In the genomic region with DNA sequence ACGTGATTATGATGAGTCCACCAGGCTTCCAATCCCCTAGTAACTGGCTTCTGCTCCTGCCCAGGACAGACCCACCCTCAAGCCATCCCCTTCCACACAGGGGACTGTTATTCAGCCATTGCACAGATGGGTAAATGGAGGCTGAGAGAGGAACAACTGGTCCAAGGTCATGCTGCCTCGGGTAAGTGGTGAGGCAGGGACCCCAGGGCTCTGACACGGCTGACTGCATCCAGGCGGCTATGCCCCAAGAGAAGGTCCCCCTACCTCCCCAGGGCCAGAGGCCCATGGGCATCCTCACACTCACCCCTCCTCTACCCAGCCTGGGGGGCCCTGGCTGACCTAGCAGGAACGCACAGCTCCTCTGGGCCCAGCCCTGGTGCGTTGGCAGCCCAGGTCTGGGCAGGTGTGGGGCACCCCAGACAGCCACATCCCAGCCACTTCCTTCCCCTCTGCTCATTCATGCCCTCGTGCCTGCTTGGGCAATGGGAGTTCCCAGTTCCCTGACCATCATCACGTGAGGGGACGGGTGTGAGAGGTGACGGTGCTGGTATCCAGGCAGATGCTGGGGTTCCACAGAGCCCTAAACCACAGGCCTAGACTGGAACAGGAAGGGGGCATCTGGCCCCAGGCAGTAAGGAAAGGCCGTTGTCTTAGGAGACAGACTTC, we compare ENCODE assay signal across 8 cellular contexts. TPM values are rescaled to one million over a fixed set of nuclear protein-coding genes. Genes with fewer than 3 reads are reported as not detected.
DNase-seq lines count a peak whose midpoint lies in the region; ATAC-seq, FAIRE-seq and TF ChIP-seq lines count a peak whose summit lies in the region.

No MANE protein-coding gene starts in this region.

- no TSS peak for BruUV-seq in K562 (replicated peaks; lab: Mats Ljungman, UMichigan)

- peaks cover 15 to 57% of the 10 kb centered on the region in 2 experiments; a peak in 4 of 5 replicates for H3K4me1 ChIP-seq in K562 (replicated peaks in 1 of 2; ENCODE audit: control insufficient read depth in 2 of 2, insufficient read depth in 2 of 2, low read length in 2 of 2)
- peaks cover 47% of the 10 kb centered on the region for H3K4me1 ChIP-seq in mucosa of stomach (ENCODE audit: control insufficient read depth, insufficient read depth, low read length)

- no peak for ATAC-seq in K562

- peak overlapping the region in 1 of 2 experiments; percentile 85; a peak in 2 of 4 replicates for H3K9ac ChIP-seq in K562 (ENCODE audit: insufficient read depth in 1 of 2, low read depth in 2 of 2, low read length in 2 of 2)
- H3K9ac ChIP-seq in mucosa of stomach (ENCODE audit: low read length), result peak overlapping the region; percentile 51

- H3K36me3 ChIP-seq in K562 (ENCODE audit: control insufficient read depth, insufficient read depth, low read length) (peaks cover 70% of the 10 kb centered on the region; the same call in 2 of the 3 replicates), mucosa of stomach (ENCODE audit: control insufficient read depth, insufficient read depth, low read length) (peaks cover 8% of the 10 kb centered on the region)

- TF ChIP-seq CTCF in K562 (IDR thresholded peaks at IDR 0.05 in 2 of 3, conservative IDR thresholded peaks at IDR 0.05 in 1 of 3; ENCODE audit: insufficient read depth in 2 of 3, low read depth in 1 of 3, low read length in 3 of 3) (no peak), GM13976 (IDR thresholded peaks at IDR 0.05; ENCODE audit: borderline replicate concordance, control extremely low read depth, extremely low read depth, insufficient read depth, missing control alignments) (no peak)

- H4K20me1 ChIP-seq in K562 (replicated peaks; ENCODE audit: control insufficient read depth, insufficient read depth, low read length), result peaks cover 4% of the 10 kb centered on the region; the same call in 1 of the 2 replicates

- 94% methylated on average over 10 of the region's 11 CpGs for WGBS in K562 (ENCODE audit: insufficient coverage, low coverage, missing lambda C conversion rate)

- CTCF ChIA-PET in K562 (lab: Yijun Ruan, JAX; ENCODE audit: low intra/inter-chr PET ratio), result no interaction called here

- no peaks in the 10 kb centered on the region for H3K27me3 ChIP-seq in K562 (ENCODE audit: control insufficient read depth in 2 of 2, insufficient read depth in 2 of 2, low read length in 2 of 2)
- no peaks in the 10 kb centered on the region for H3K27me3 ChIP-seq in mucosa of stomach (ENCODE audit: control insufficient read depth, insufficient read depth, low read length)

- intact Hi-C loops in K562 (cut with micrococcal nuclease), result no loop called here

- peaks cover 56% of the 10 kb centered on the region for H3K79me2 ChIP-seq in K562 (ENCODE audit: control insufficient read depth, insufficient read depth, low read length)

- no peak for TF ChIP-seq RAD21 in K562 (CRISPR knock-in tag; conservative IDR thresholded peaks at IDR 0.05 in 1 of 2, IDR thresholded peaks at IDR 0.05 in 1 of 2)

- no peak for TF ChIP-seq POLR2A in K562 (conservative IDR thresholded peaks at IDR 0.05)

- FAIRE-seq in K562 (lab: Jason Lieb, UNC), result no peak

- no peak overlapping the region for H3K4me2 ChIP-seq in K562 (ENCODE audit: insufficient read depth, low read length)

- no peak overlapping the region for H2AFZ ChIP-seq in K562 (ENCODE audit: low read depth, low read length)

- peak; percentile 24 for DNase-seq in stimulated activated naive CD4-positive, alpha-beta T cell treated with Interleukin-2 at 50 U/mL for 16 hours (lab: John Stamatoyannopoulos, UW)
- DNase-seq in stimulated activated naive CD4-positive, alpha-beta T cell (lab: John Stamatoyannopoulos, UW), result no peak
- DNase-seq in K562 (ENCODE audit: extremely low read depth in 1 of 4, low spot score in 3 of 4), result no peak
- no peak for DNase-seq in SK-N-DZ (ENCODE audit: low spot score)
- no peak for DNase-seq in kidney tubule cell (ENCODE audit: low spot score)
- DNase-seq in NCI-H2107 treated with DMSO at 0.1 percent for 48 hours (lab: John Stamatoyannopoulos, UW; ENCODE audit: unreplicated experiment), result no peak
- DNase-seq in GM13976 (ENCODE audit: low spot score), result no peak

- TF ChIP-seq EP300 in K562 (IDR thresholded peaks at IDR 0.05; ENCODE audit: low read length), result no peak

- POLR2A ChIA-PET in K562 (lab: Yijun Ruan, JAX), result no interaction called here

- H3K9me3 ChIP-seq in K562 (replicated peaks; ENCODE audit: control insufficient read depth, insufficient read depth, low read depth, low read length), result no peaks in the 10 kb centered on the region
- H3K9me3 ChIP-seq in mucosa of stomach (ENCODE audit: control insufficient read depth, low read length), result no peaks in the 10 kb centered on the region

- no peak overlapping the region for H3K27ac ChIP-seq in K562 (ENCODE audit: extremely low read depth, low read depth, low read length)

- H3K4me3 ChIP-seq in K562 (no peak overlapping the region), mucosa of stomach (ENCODE audit: low read length) (no peak overlapping the region)

- no peaks in the 10 kb centered on the region for H3K9me1 ChIP-seq in K562 (ENCODE audit: control insufficient read depth, insufficient read depth, low read length)

- in situ Hi-C loops in K562 (cut with MboI), result no loop called here
- in situ Hi-C loops in GM13976 (cut with MboI; ENCODE audit: low sequenced_read_pairs, unreplicated experiment), result no loop called here

TF ChIP-seq in K562, 482 proteins besides CTCF, POLR2A, EP300 and RAD21 (continues in another document):
- no peak for TF ChIP-seq NONO (IDR thresholded peaks at IDR 0.05; ENCODE audit: low read depth in 2 of 2, low read length in 1 of 2)

RNA-seq across cellular contexts. Expression of a gene that starts 8.5 kb away (rescaled TPM):
- 62.0 and 176 TPM in 2 replicates for total RNA-seq in K562 (2011; cell fraction: chromatin; rRNA removed; ENCODE audit: low replicate concordance)
- 78.8 and 97.7 TPM in 2 replicates for total RNA-seq in K562 (2011; cell fraction: nucleolus; rRNA removed)
- total RNA-seq in K562 (2011; cell fraction: nucleoplasm; rRNA removed), result 55.4 and 58.4 TPM in 2 replicates
- total RNA-seq in K562 (2014; rRNA removed) (27.1 and 36.2 TPM in 2 replicates), K562 (2014; rRNA removed; fragmentation: Illumina TruSeq; extraction: Trizol) (9.4 and 12.0 TPM in 2 replicates), K562 (2015; rRNA removed; fragmentation: Illumina TruSeq; extraction: Trizol) (25.8 and 25.9 TPM in 2 replicates), K562 (2021) (28.6 and 37.3 TPM in 2 replicates)
- polyA plus RNA-seq in K562 (2011; rRNA removed) (40.3 and 45.9 TPM in 2 replicates), K562 (2014; fragmentation: Illumina TruSeq; extraction: Trizol) (28.7 and 34.9 TPM in 2 replicates), K562 (2014; fragmentation: Nextera tagmentation; extraction: Ambion mirVana) (1 to 10 TPM in 1 of 2 experiments, under 1 TPM in 1; 0.75 to 2.4 TPM), K562 (2014; rRNA removed) (39.5 and 43.3 TPM in 2 replicates)
- 34.7 and 62.2 TPM in 2 replicates for polyA plus RNA-seq in K562 (2011; cell fraction: cytosol; rRNA removed)
- 170 and 326 TPM in 2 replicates for polyA plus RNA-seq in K562 (2011; cell fraction: nucleus; rRNA removed)
- 26.3 and 47.2 TPM in 2 replicates for polyA plus RNA-seq in K562 (2012)
- 12.0 and 17.4 TPM in 2 replicates for polyA minus RNA-seq in K562 (2011; rRNA and poly(A)+ RNA removed)
- 13.6 and 18.5 TPM in 2 replicates for polyA minus RNA-seq in K562 (2011; cell fraction: cytosol; rRNA and poly(A)+ RNA removed)
- polyA minus RNA-seq in K562 (2011; cell fraction: nucleus; rRNA and poly(A)+ RNA removed), result 30.2 and 36.5 TPM in 2 replicates
- 211 and 229 TPM in 2 replicates for polyA plus RNA-seq in SK-N-DZ (2014; cell fraction: cytosol; rRNA removed)
- 616 and 634 TPM in 2 replicates for polyA plus RNA-seq in SK-N-DZ (2014; cell fraction: nucleus; rRNA removed)

RNA-seq across cellular contexts. Expression of a gene that starts 50.7 kb away (rescaled TPM):
- 2.0 and 6.1 TPM in 2 replicates for total RNA-seq in K562 (2011; cell fraction: chromatin; rRNA removed; ENCODE audit: low replicate concordance)
- total RNA-seq in K562 (2011; cell fraction: nucleolus; rRNA removed), result 2.8 and 3.8 TPM in 2 replicates
- 2.3 TPM in 2 replicates for total RNA-seq in K562 (2011; cell fraction: nucleoplasm; rRNA removed)
- total RNA-seq in K562 (2014; rRNA removed) (0.09 and 0.45 TPM in 2 replicates), K562 (2014; rRNA removed; fragmentation: Illumina TruSeq; extraction: Trizol) (0.15 and 0.16 TPM in 2 replicates), K562 (2015; rRNA removed; fragmentation: Illumina TruSeq; extraction: Trizol) (0.51 and 0.53 TPM in 2 replicates), K562 (2021) (3.0 and 4.0 TPM in 2 replicates)
- polyA plus RNA-seq in K562 (2011; rRNA removed) (0.46 and 0.65 TPM in 2 replicates), K562 (2014; fragmentation: Illumina TruSeq; extraction: Trizol) (0.62 and 0.91 TPM in 2 replicates), K562 (2014; fragmentation: Nextera tagmentation; extraction: Ambion mirVana) (not detected), K562 (2014; rRNA removed) (0.57 and 0.77 TPM in 2 replicates)
- 0.32 and 0.43 TPM in 2 replicates for polyA plus RNA-seq in K562 (2011; cell fraction: cytosol; rRNA removed)
- 2.8 and 6.2 TPM in 2 replicates for polyA plus RNA-seq in K562 (2011; cell fraction: nucleus; rRNA removed)
- 0.77 and 2.3 TPM in 2 replicates for polyA plus RNA-seq in K562 (2012)
- 0.14 and 0.21 TPM in 2 replicates for polyA minus RNA-seq in K562 (2011; rRNA and poly(A)+ RNA removed)
- polyA minus RNA-seq in K562 (2011; cell fraction: cytosol; rRNA and poly(A)+ RNA removed), result not detected in 2 replicates
- polyA minus RNA-seq in K562 (2011; cell fraction: nucleus; rRNA and poly(A)+ RNA removed), result 0.54 and 0.89 TPM in 2 replicates
- 0.66 TPM in 2 replicates for polyA plus RNA-seq in SK-N-DZ (2014; cell fraction: cytosol; rRNA removed)
- 6.4 and 8.0 TPM in 2 replicates for polyA plus RNA-seq in SK-N-DZ (2014; cell fraction: nucleus; rRNA removed)

RNA-seq across cellular contexts. Expression of a gene that starts 51.2 kb away (rescaled TPM):
- 36.0 and 113 TPM in 2 replicates for total RNA-seq in K562 (2011; cell fraction: chromatin; rRNA removed; ENCODE audit: low replicate concordance)
- total RNA-seq in K562 (2011; cell fraction: nucleolus; rRNA removed), result 65.4 and 76.9 TPM in 2 replicates
- total RNA-seq in K562 (2011; cell fraction: nucleoplasm; rRNA removed), result 49.2 and 52.3 TPM in 2 replicates
- total RNA-seq in K562 (2014; rRNA removed) (20.7 and 23.6 TPM in 2 replicates), K562 (2014; rRNA removed; fragmentation: Illumina TruSeq; extraction: Trizol) (6.3 and 9.4 TPM in 2 replicates), K562 (2015; rRNA removed; fragmentation: Illumina TruSeq; extraction: Trizol) (13.7 and 15.3 TPM in 2 replicates), K562 (2021) (24.6 and 25.8 TPM in 2 replicates)
- polyA plus RNA-seq in K562 (2011; rRNA removed) (10.1 and 20.2 TPM in 2 replicates), K562 (2014; fragmentation: Illumina TruSeq; extraction: Trizol) (17.8 and 18.8 TPM in 2 replicates), K562 (2014; fragmentation: Nextera tagmentation; extraction: Ambion mirVana) (1 to 10 TPM in 1 of 2 experiments, under 1 TPM in 1; 0.55 to 1.6 TPM), K562 (2014; rRNA removed) (16.1 and 20.6 TPM in 2 replicates)
- polyA plus RNA-seq in K562 (2011; cell fraction: cytosol; rRNA removed), result 19.0 and 25.7 TPM in 2 replicates
- polyA plus RNA-seq in K562 (2011; cell fraction: nucleus; rRNA removed), result 44.6 and 60.7 TPM in 2 replicates
- 11.5 and 21.9 TPM in 2 replicates for polyA plus RNA-seq in K562 (2012)
- 12.7 and 14.4 TPM in 2 replicates for polyA minus RNA-seq in K562 (2011; rRNA and poly(A)+ RNA removed)
- polyA minus RNA-seq in K562 (2011; cell fraction: cytosol; rRNA and poly(A)+ RNA removed), result 12.8 and 20.2 TPM in 2 replicates
- polyA minus RNA-seq in K562 (2011; cell fraction: nucleus; rRNA and poly(A)+ RNA removed), result 24.2 and 31.3 TPM in 2 replicates
- polyA plus RNA-seq in SK-N-DZ (2014; cell fraction: cytosol; rRNA removed), result 2.5 and 5.4 TPM in 2 replicates
- polyA plus RNA-seq in SK-N-DZ (2014; cell fraction: nucleus; rRNA removed), result 6.9 and 7.7 TPM in 2 replicates
